In the genomic region with DNA sequence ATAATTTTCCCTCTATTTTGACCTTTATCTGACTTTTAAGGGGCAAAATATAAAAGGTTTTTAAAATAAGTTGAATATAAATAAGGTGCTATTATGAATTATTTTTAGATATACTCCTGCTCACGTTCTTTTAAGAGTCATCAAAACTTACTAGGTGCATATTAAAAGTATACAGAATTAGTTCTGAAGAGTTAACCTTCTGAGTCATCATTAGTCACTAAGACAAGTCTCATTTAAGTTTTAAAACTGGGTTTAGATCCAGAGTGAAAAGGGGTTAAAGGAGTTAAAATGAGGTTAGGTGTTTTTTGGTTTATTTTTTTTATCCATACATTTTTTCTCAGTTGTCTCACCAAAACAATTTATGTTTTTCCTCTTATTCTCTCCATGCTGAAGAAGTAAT, we compare ENCODE assay signal across 25 cellular contexts. TPM values are rescaled to one million over a fixed set of nuclear protein-coding genes. Genes with fewer than 3 reads are reported as not detected.
A peak's percentile ranks its signal among the peaks of the same experiment; 100 is the strongest.
DNase-seq lines count a peak whose midpoint lies in the region; ATAC-seq, FAIRE-seq and TF ChIP-seq lines count a peak whose summit lies in the region.
"Had no signal": no experiment of that assay in that cellular context is flagged by ENCODE, and none has a peak within 500 bp of the region (broad histone marks: within the 10 kb centered on the region; RNA-seq: fewer than 3 reads in every experiment).

No MANE protein-coding gene starts in this region.

- 75 to 89% (median 78%) methylated on average over 1 of the region's 1 CpG for WGBS in small intestine, 3 donors

- DNase-seq in H54 (ENCODE audit: insufficient read length, low spot score) (no peak), RKO (ENCODE audit: low spot score) (peak; percentile 12), epithelial cell of esophagus (ENCODE audit: low read depth) (peak; percentile 29), small intestine (no peak), NCI-H2196 (lab: John Stamatoyannopoulos, UW; ENCODE audit: unreplicated experiment) (no peak), NCI-H1105 treated with DMSO at 0.1 percent for 48 hours (lab: John Stamatoyannopoulos, UW) (no peak)
- DNase-seq: ACHN; CD4-positive, alpha-beta T cell; COR-L47; DND-41; GDM1; H7; HFFc6; KG1; MV-4-11; NCI-H1694 treated with DMSO at 0.1 percent for 48 hours; NCI-H2081 treated with DMSO at 0.1 percent for 48 hours; NCI-H2171 treated with DMSO at 0.1 percent for 48 hours; NCI-H446; NCI-H526; SIG-M5; SK-N-SH had no signal

- no peaks in the 10 kb centered on the region for H3K27me3 ChIP-seq in small intestine (ENCODE audit: control insufficient read depth in 2 of 2, insufficient read depth in 2 of 2, low read length in 2 of 2)
- H3K27me3 ChIP-seq: BLaER1 had no signal

- no peaks in the 10 kb centered on the region for H3K9me3 ChIP-seq in small intestine (ENCODE audit: control insufficient read depth, low read depth)
- H3K9me3 ChIP-seq: BLaER1, SK-N-SH had no signal

- peak; percentile 57 for FAIRE-seq in H54 (lab: Jason Lieb, UNC)
- peak; percentile 33 for FAIRE-seq in small intestine (lab: Jason Lieb, UNC)
- FAIRE-seq: GM18507 had no signal

- no peak for ATAC-seq in HG02571 (IDR thresholded peaks at IDR 0.05; ENCODE audit: unreplicated experiment)

- H3K36me3 ChIP-seq in small intestine (ENCODE audit: control insufficient read depth in 2 of 2, insufficient read depth in 2 of 2, low read length in 2 of 2): no peaks in the 10 kb centered on the region
- H3K36me3 ChIP-seq: BLaER1 had no signal

- no peak overlapping the region for H3K27ac ChIP-seq in small intestine (ENCODE audit: low read depth in 1 of 2, low read length in 1 of 2)
- H3K27ac ChIP-seq: BLaER1 had no signal

- no peak for TF ChIP-seq CTCF in epithelial cell of esophagus (IDR thresholded peaks at IDR 0.05; ENCODE audit: insufficient read depth, low read depth, low read length, missing control alignments)

- H3K4me3 ChIP-seq in epithelial cell of esophagus (ENCODE audit: low read length) (no peak overlapping the region), small intestine (ENCODE audit: low read depth in 1 of 2, low read length in 2 of 2) (no peak overlapping the region)
- H3K4me3 ChIP-seq: BLaER1 had no signal

- no peak for TF ChIP-seq POLR2A in H54 (IDR thresholded peaks at IDR 0.05; ENCODE audit: low read depth, low read length)

- H3K4me1 ChIP-seq in small intestine (ENCODE audit: control insufficient read depth in 2 of 2, insufficient read depth in 1 of 2, low read depth in 1 of 2, low read length in 1 of 2): no peaks in the 10 kb centered on the region
- H3K4me1 ChIP-seq: BLaER1 had no signal

RNA-seq across cellular contexts. Expression of a gene that starts 41.7 kb away (rescaled TPM):
- polyA plus RNA-seq in small intestine: 10 to 100 TPM; 43.2 to 62.2 (median 50.2) TPM

Comparison
In these comparisons a context has a peak if more than half of its experiments do, and no peak if none do; other contexts are left out.
1. DNase-seq: peak in RKO (single experiment) and epithelial cell of esophagus (single experiment); none in H54 (single experiment), small intestine (single experiment), NCI-H2196 (single experiment) and NCI-H1105 treated with DMSO at 0.1 percent for 48 hours (single experiment).